9 cellular contexts compared by ENCODE assay signal in the genomic region with DNA sequence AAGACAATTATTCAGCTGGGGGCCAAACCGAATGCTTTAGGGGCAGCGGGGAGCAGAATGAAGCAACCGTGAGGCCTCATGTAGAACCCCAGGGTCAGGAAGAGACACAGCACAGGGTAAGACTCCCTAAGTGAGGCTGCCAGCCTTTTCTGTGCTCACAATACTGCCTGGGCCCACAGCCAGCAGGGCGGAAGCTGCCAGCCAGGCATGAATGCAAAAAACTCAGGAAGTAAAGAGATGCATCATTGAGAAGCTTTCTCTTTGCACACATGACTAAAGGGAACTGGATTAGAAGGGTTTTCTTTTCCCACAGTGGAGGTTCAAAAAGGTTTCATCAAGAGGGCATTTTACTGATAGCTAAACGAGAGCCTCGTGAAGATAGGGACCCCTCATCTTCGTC. TPM values are rescaled to one million over a fixed set of nuclear protein-coding genes. Genes with fewer than 3 reads are reported as not detected.
DNase-seq lines count a peak whose midpoint lies in the region; ATAC-seq and TF ChIP-seq lines count a peak whose summit lies in the region.
"Had no signal": no experiment of that assay in that cellular context is flagged by ENCODE, and none has a peak within 500 bp of the region (broad histone marks: within the 10 kb centered on the region; RNA-seq: fewer than 3 reads in every experiment).

No MANE protein-coding gene starts in this region.

- no peak overlapping the region for H2BK12ac ChIP-seq in trophoblast cell (ENCODE audit: low read length)

- H3K4me1 ChIP-seq in right cardiac atrium (ENCODE audit: control insufficient read depth, insufficient read depth, low read length) (peaks cover 15% of the 10 kb centered on the region), trophoblast cell (ENCODE audit: control insufficient read depth in 1 of 2, insufficient read depth in 2 of 2, low read length in 2 of 2) (peaks cover 0 to 2% of the 10 kb centered on the region in 2 experiments)

- no peak overlapping the region for H3K14ac ChIP-seq in trophoblast cell (ENCODE audit: low read length)

- intact Hi-C loops in right cardiac atrium (cut with DNase I): no loop called here

- H3K27ac ChIP-seq in VCaP (peak overlapping the region; percentile 70), right cardiac atrium (ENCODE audit: low read length) (peak overlapping the region; percentile 40), trophoblast cell (ENCODE audit: low read depth, low read length) (no peak overlapping the region)
- H3K27ac ChIP-seq: KMS-11 had no signal

- 40% methylated on average over 7 of the region's 7 CpGs for WGBS in right cardiac atrium
- WGBS in trophoblast cell (ENCODE audit: extremely low coverage, insufficient coverage, insufficient read length): no CpG with 5 or more reads among the region's 7 CpGs

- no peak overlapping the region for H4K91ac ChIP-seq in trophoblast cell (ENCODE audit: low read depth, low read length)

- no peak overlapping the region for H4K12ac ChIP-seq in trophoblast cell (ENCODE audit: low read depth, low read length)

- no peak for TF ChIP-seq EP300 in Ishikawa (IDR thresholded peaks at IDR 0.05; ENCODE audit: borderline replicate concordance)

- no peak for TF ChIP-seq CTCF in VCaP (conservative IDR thresholded peaks at IDR 0.05)
- TF ChIP-seq CTCF in GM10248 (IDR thresholded peaks at IDR 0.05; ENCODE audit: control extremely low read depth, extremely low read depth, low read depth, missing control alignments): no peak

- H2BK5ac ChIP-seq in trophoblast cell (ENCODE audit: low read depth, low read length, poor library complexity): no peak overlapping the region

- H3K4me3 ChIP-seq in right cardiac atrium (ENCODE audit: low read length) (no peak overlapping the region), trophoblast cell (ENCODE audit: low read depth, low read length) (no peak overlapping the region)

- CTCF ChIA-PET in GM10248 (lab: Yijun Ruan, JAX): interaction anchor here (1.0 to 1.6 kb wide), 4 partner anchors 11 to 118 kb away, joined by 3 to 7 read pairs (median 4); no protein-coding TSS in a partner anchor

- H2BK120ac ChIP-seq in trophoblast cell (ENCODE audit: insufficient read depth, low read length, poor library complexity): no peak overlapping the region

- H3K79me1 ChIP-seq in trophoblast cell (ENCODE audit: low read length): no peaks in the 10 kb centered on the region

- H3K79me2 ChIP-seq in trophoblast cell (ENCODE audit: control insufficient read depth, insufficient read depth, low read length, poor library complexity): no peaks in the 10 kb centered on the region

- H2AK5ac ChIP-seq in trophoblast cell (ENCODE audit: low read length): no peak overlapping the region

- ATAC-seq in right cardiac atrium (peak; percentile 45 to 51), HG02852 (IDR thresholded peaks at IDR 0.05; ENCODE audit: unreplicated experiment) (no peak)

- H4K8ac ChIP-seq in trophoblast cell (ENCODE audit: low read depth, low read length): no peak overlapping the region

- H3K27me3 ChIP-seq in right cardiac atrium (ENCODE audit: control insufficient read depth, insufficient read depth) (no peaks in the 10 kb centered on the region), trophoblast cell (ENCODE audit: insufficient read depth, low read length) (no peaks in the 10 kb centered on the region)

- POLR2A ChIA-PET in GM10248 (lab: Yijun Ruan, JAX): no interaction called here

- no peaks in the 10 kb centered on the region for H3K36me3 ChIP-seq in trophoblast cell (ENCODE audit: control insufficient read depth in 1 of 2, insufficient read depth in 2 of 2, low read length in 2 of 2)

- no peak overlapping the region for H3K4me2 ChIP-seq in trophoblast cell (ENCODE audit: low read length)
- H3K4me2 ChIP-seq: KMS-11 had no signal

- no peak overlapping the region for H3K9ac ChIP-seq in trophoblast cell (ENCODE audit: low read length)
- H3K9ac ChIP-seq: KMS-11 had no signal

- no peak overlapping the region for H2AFZ ChIP-seq in trophoblast cell (ENCODE audit: insufficient read depth, low read length, poor library complexity)

- H3K9me3 ChIP-seq in right cardiac atrium (ENCODE audit: control insufficient read depth, low read length) (no peaks in the 10 kb centered on the region), trophoblast cell (ENCODE audit: insufficient read depth, low read depth, low read length) (peaks cover 3% of the 10 kb centered on the region)

- DNase-seq in right cardiac atrium (peak; percentile 67 to 88 (median 87)), stromal cell of bone marrow (ENCODE audit: low read depth) (peak; percentile 73), trophoblast cell (no peak), T-helper 9 cell (no peak), GM10248 (ENCODE audit: extremely low spot score) (no peak)

- no peak overlapping the region for H3K23ac ChIP-seq in trophoblast cell (ENCODE audit: low read length)

- no peak overlapping the region for H3K18ac ChIP-seq in trophoblast cell (ENCODE audit: low read length)

- no peak for TF ChIP-seq RAD21 in Ishikawa (IDR thresholded peaks at IDR 0.05; ENCODE audit: low read depth)

- H3K4ac ChIP-seq in trophoblast cell (ENCODE audit: low read depth, low read length): no peak overlapping the region

TF ChIP-seq in Ishikawa, 13 proteins besides CTCF, POLR2A, EP300 and RAD21:
- TF ChIP-seq, protein P1, sequence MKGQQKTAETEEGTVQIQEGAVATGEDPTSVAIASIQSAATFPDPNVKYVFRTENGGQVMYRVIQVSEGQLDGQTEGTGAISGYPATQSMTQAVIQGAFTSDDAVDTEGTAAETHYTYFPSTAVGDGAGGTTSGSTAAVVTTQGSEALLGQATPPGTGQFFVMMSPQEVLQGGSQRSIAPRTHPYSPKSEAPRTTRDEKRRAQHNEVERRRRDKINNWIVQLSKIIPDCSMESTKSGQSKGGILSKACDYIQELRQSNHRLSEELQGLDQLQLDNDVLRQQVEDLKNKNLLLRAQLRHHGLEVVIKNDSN (IDR thresholded peaks at IDR 0.05): peak; percentile 30; the same call in 1 of the 2 replicates
- TF ChIP-seq YY1 (IDR thresholded peaks at IDR 0.05; ENCODE audit: low read depth) (no peak), EGR1 (IDR thresholded peaks at IDR 0.05) (no peak), CREB1 (IDR thresholded peaks at IDR 0.05; ENCODE audit: low read depth) (no peak), TAF1 (IDR thresholded peaks at IDR 0.05; ENCODE audit: low read depth) (no peak), TEAD4 (IDR thresholded peaks at IDR 0.05) (peak; percentile 31; the same call in 1 of the 2 replicates), FOXM1 (IDR thresholded peaks at IDR 0.05; ENCODE audit: borderline replicate concordance, low read depth) (no peak), ZBTB7A (IDR thresholded peaks at IDR 0.05; ENCODE audit: low read depth) (no peak), CEBPB (IDR thresholded peaks at IDR 0.05) (no peak), TCF12 (IDR thresholded peaks at IDR 0.05; ENCODE audit: low read depth) (0 out of 2 replicates have a peak, but pooled peaks have one; percentile 22), NFIC (IDR thresholded peaks at IDR 0.05) (peak; percentile 84)
- TF ChIP-seq, protein P2, sequence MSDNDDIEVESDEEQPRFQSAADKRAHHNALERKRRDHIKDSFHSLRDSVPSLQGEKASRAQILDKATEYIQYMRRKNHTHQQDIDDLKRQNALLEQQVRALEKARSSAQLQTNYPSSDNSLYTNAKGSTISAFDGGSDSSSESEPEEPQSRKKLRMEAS (IDR thresholded peaks at IDR 0.05): no peak
- TF ChIP-seq, protein P3, sequence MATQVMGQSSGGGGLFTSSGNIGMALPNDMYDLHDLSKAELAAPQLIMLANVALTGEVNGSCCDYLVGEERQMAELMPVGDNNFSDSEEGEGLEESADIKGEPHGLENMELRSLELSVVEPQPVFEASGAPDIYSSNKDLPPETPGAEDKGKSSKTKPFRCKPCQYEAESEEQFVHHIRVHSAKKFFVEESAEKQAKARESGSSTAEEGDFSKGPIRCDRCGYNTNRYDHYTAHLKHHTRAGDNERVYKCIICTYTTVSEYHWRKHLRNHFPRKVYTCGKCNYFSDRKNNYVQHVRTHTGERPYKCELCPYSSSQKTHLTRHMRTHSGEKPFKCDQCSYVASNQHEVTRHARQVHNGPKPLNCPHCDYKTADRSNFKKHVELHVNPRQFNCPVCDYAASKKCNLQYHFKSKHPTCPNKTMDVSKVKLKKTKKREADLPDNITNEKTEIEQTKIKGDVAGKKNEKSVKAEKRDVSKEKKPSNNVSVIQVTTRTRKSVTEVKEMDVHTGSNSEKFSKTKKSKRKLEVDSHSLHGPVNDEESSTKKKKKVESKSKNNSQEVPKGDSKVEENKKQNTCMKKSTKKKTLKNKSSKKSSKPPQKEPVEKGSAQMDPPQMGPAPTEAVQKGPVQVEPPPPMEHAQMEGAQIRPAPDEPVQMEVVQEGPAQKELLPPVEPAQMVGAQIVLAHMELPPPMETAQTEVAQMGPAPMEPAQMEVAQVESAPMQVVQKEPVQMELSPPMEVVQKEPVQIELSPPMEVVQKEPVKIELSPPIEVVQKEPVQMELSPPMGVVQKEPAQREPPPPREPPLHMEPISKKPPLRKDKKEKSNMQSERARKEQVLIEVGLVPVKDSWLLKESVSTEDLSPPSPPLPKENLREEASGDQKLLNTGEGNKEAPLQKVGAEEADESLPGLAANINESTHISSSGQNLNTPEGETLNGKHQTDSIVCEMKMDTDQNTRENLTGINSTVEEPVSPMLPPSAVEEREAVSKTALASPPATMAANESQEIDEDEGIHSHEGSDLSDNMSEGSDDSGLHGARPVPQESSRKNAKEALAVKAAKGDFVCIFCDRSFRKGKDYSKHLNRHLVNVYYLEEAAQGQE (IDR thresholded peaks at IDR 0.05; ENCODE audit: low read depth): no peak

RNA-seq across cellular contexts. Expression of a gene that starts 33.3 kb away (rescaled TPM):
- 1 to 10 TPM in 1 of 4 donors, under 1 TPM in 3; 0.33 to 1.2 (median 0.71) TPM for total RNA-seq in right cardiac atrium
- polyA plus RNA-seq in right cardiac atrium: 0.75 TPM
- polyA plus RNA-seq in trophoblast cell (2013): 3.5 and 3.7 TPM in 2 replicates

Comparison
In these comparisons a context has a peak if more than half of its experiments do, and no peak if none do; other contexts are left out.
1. DNase-seq: peak in right cardiac atrium (3 of 3) and stromal cell of bone marrow (single experiment); none in trophoblast cell (0 of 2), T-helper 9 cell (single experiment) and GM10248 (single experiment).